8 cellular contexts compared by ENCODE assay signal in genomic region chr18:23452728-23453656, GRCh38. TPM values are rescaled to one million over a fixed set of nuclear protein-coding genes. Genes with fewer than 3 reads are reported as not detected.
DNase-seq lines count a peak whose midpoint lies in the region; ATAC-seq and TF ChIP-seq lines count a peak whose summit lies in the region.

Gene RIOK3 (plus strand): TSS chr18:23453287. CDS start chr18:23453440, 153 bp downstream.

- peaks cover 49% of the 10 kb centered on the region for H3K79me2 ChIP-seq in KMS-11 (ENCODE audit: insufficient read depth, low read depth)

- no peaks in the 10 kb centered on the region for H3K27me3 ChIP-seq in KMS-11 (ENCODE audit: insufficient read depth, low read depth)
- no peaks in the 10 kb centered on the region for H3K27me3 ChIP-seq in Peyer's patch
- no peaks in the 10 kb centered on the region for H3K27me3 ChIP-seq in muscle layer of duodenum (ENCODE audit: low read depth, low read length)

- peak within 1 kb of the TSS; percentile 41 for H3K27ac ChIP-seq in KMS-11
- H3K27ac ChIP-seq in Peyer's patch = peak within 1 kb of the TSS; percentile 86 to 99 (median 96)
- peak within 1 kb of the TSS; percentile 96 for H3K27ac ChIP-seq in muscle layer of duodenum (ENCODE audit: low read length)

- H3K9ac ChIP-seq in KMS-11 = peak within 1 kb of the TSS; percentile 58

- peak within 1 kb of the TSS; percentile 79 for H3K4me2 ChIP-seq in KMS-11

- H3K4me1 ChIP-seq in KMS-11 (ENCODE audit: low read depth, poor library complexity, severe bottlenecking) (peaks cover 37% of the 10 kb centered on the region), Peyer's patch (peaks cover 0 to 38% (median 7%) of the 10 kb centered on the region in 4 donors), muscle layer of duodenum (ENCODE audit: control insufficient read depth in 1 of 2, insufficient read depth in 2 of 2, low read length in 2 of 2) (peaks cover 6 to 39% of the 10 kb centered on the region in 2 donors)

- H4K20me1 ChIP-seq in KMS-11 (ENCODE audit: insufficient read depth) = peaks cover 10% of the 10 kb centered on the region; the same call in 1 of the 2 replicates

- H3K9me3 ChIP-seq in Peyer's patch (no peaks in the 10 kb centered on the region), muscle layer of duodenum (ENCODE audit: control insufficient read depth in 1 of 2, low read length in 2 of 2) (no peaks in the 10 kb centered on the region)

- peak; percentile 98 for TF ChIP-seq POLR2A in Peyer's patch (IDR thresholded peaks at IDR 0.05)

- ATAC-seq in GM21737 (IDR thresholded peaks at IDR 0.05; ENCODE audit: unreplicated experiment) (peak; percentile 95), esophagus mucosa (peak; percentile 95)

- H3K4me3 ChIP-seq in KMS-11 (IDR thresholded peaks at IDR 0.05; ENCODE audit: insufficient read depth, low read depth, low read length) (peak within 1 kb of the TSS; percentile 32), Peyer's patch (peak within 1 kb of the TSS; percentile 85 to 99 (median 96)), muscle layer of duodenum (ENCODE audit: low read depth in 1 of 2, low read length in 2 of 2) (peak within 1 kb of the TSS; percentile 86 to 98)

- TF ChIP-seq CTCF in KMS-11 (conservative IDR thresholded peaks at IDR 0.05; ENCODE audit: low read depth, low read length) = no peak
- peak in 1 of 6 experiments; percentile 27 for TF ChIP-seq CTCF in Peyer's patch (IDR thresholded peaks at IDR 0.05)

- H3K36me3 ChIP-seq in KMS-11 (ENCODE audit: insufficient read depth) = peaks cover 8% of the 10 kb centered on the region; the same call in 1 of the 2 replicates
- peaks cover 0 to 9% (median 0%) of the 10 kb centered on the region in 3 donors for H3K36me3 ChIP-seq in Peyer's patch
- H3K36me3 ChIP-seq in muscle layer of duodenum (ENCODE audit: control insufficient read depth in 1 of 2, insufficient read depth in 2 of 2, low read length in 2 of 2) = peaks cover 0 to 3% of the 10 kb centered on the region in 2 donors

- H2AFZ ChIP-seq in KMS-11 (ENCODE audit: low read depth) = peak within 1 kb of the TSS; percentile 67

- DNase-seq in DMS53 treated with DMSO at 0.1 percent for 48 hours (lab: John Stamatoyannopoulos, UW; ENCODE audit: unreplicated experiment) = peak; percentile 84
- peak; percentile 94 to 99 (median 99) for DNase-seq in Peyer's patch
- peak; percentile 97 for DNase-seq in activated T-cell treated with anti-CD3 and anti-CD28 coated beads, Interleukin-2, amount 50 U/mL, for 48 hours
- peak; percentile 81 to 84 for DNase-seq in stimulated activated CD8-positive, alpha-beta memory T cell treated with anti-CD3 and anti-CD28 coated beads, Interleukin-7, amount 100 ng/mL, for 4 hours (ENCODE audit: low read depth in 2 of 2)

RNA-seq across cellular contexts. Expression of gene RIOK3, which starts in this region (rescaled TPM):
- 100 to 1,000 TPM in 3 of 4 donors, 10 to 100 TPM in 1; 66.0 to 262 (median 160) TPM for total RNA-seq in Peyer's patch
- 119 TPM for total RNA-seq in esophagus mucosa

Comparison
In these comparisons a context has a peak if more than half of its experiments do, and no peak if none do; other contexts are left out.
1. Peak in every context shown above with its lines: DNase-seq, ATAC-seq, H3K4me3 ChIP-seq and H3K27ac ChIP-seq.
2. H3K27ac ChIP-seq: peak in every context shown above with its lines; median percentile 96 in Peyer's patch; 96 in muscle layer of duodenum; 41 in KMS-11.
3. H3K4me3 ChIP-seq: peak in every context shown above with its lines; median percentile 96 in Peyer's patch; 92 in muscle layer of duodenum; 32 in KMS-11.